13 cellular contexts compared by ENCODE assay signal in genomic region chr11:122095950-122096942, GRCh38. TPM values are rescaled to one million over a fixed set of nuclear protein-coding genes. Genes with fewer than 3 reads are reported as not detected.
DNase-seq lines count a peak whose midpoint lies in the region; ATAC-seq and TF ChIP-seq lines count a peak whose summit lies in the region.
"Had no signal": no experiment of that assay in that cellular context is flagged by ENCODE, and none has a peak within 500 bp of the region (broad histone marks: within the 10 kb centered on the region; RNA-seq: fewer than 3 reads in every experiment).

No MANE protein-coding gene starts in this region.

- peaks cover 100% of the 10 kb centered on the region for H3K79me2 ChIP-seq in SK-N-SH (ENCODE audit: insufficient read depth)

- H3K9me3 ChIP-seq in SK-N-SH: no peaks in the 10 kb centered on the region

- CTCF ChIA-PET in SK-N-SH (lab: Yijun Ruan, JAX): interaction anchor here (0.7 to 9.1 kb wide), 4 partner anchors 75 to 442 kb away, joined by 3 to 134 read pairs (median 4); no protein-coding TSS in a partner anchor

- no peak for TF ChIP-seq RAD21 in SK-N-SH (IDR thresholded peaks at IDR 0.05; ENCODE audit: low read length)

- POLR2A ChIA-PET in SK-N-SH (lab: Yijun Ruan, JAX): no interaction called here

- no peak for TF ChIP-seq CTCF in SK-N-SH (IDR thresholded peaks at IDR 0.05)

- no peaks in the 10 kb centered on the region for H3K27me3 ChIP-seq in SK-N-SH (ENCODE audit: insufficient read depth)

- H2AFZ ChIP-seq in SK-N-SH (ENCODE audit: low read depth): no peak overlapping the region

- peak overlapping the region; percentile 92 for H3K9ac ChIP-seq in SK-N-SH

- no peaks in the 10 kb centered on the region for H3K9me2 ChIP-seq in SK-N-SH

- H4K20me1 ChIP-seq in SK-N-SH (ENCODE audit: insufficient read depth): peaks cover 56% of the 10 kb centered on the region

- peak overlapping the region; percentile 89 for H3K4me2 ChIP-seq in SK-N-SH

- H3K27ac ChIP-seq in SK-N-SH (ENCODE audit: low read depth in 2 of 2, low read length in 1 of 2): peak overlapping the region; percentile 94 to 98

- ATAC-seq in HG03175 (IDR thresholded peaks at IDR 0.05; ENCODE audit: unreplicated experiment): no peak
- ATAC-seq: K562, left lobe of liver had no signal

- WGBS in SK-N-SH (ENCODE audit: low lambda C conversion rate): 14% methylated on average over 18 of the region's 18 CpGs

- H3F3A ChIP-seq in SK-N-SH (replicated peaks; ENCODE audit: insufficient read depth): peaks cover 95% of the 10 kb centered on the region

- peaks cover 3 to 37% of the 10 kb centered on the region in 2 experiments; a peak in 3 of 4 replicates for H3K4me1 ChIP-seq in SK-N-SH (ENCODE audit: control insufficient read depth in 1 of 2, insufficient read depth in 2 of 2, low read depth in 1 of 2, low read length in 1 of 2)

- H3K4me3 ChIP-seq in SK-N-SH (ENCODE audit: low read depth in 2 of 2, low read length in 1 of 2) (peak overlapping the region; percentile 77 to 80), skeletal muscle cell (ENCODE audit: low read depth, low read length) (peak overlapping the region; percentile 57)
- H3K4me3 ChIP-seq: K562 had no signal

- peaks cover 40 to 88% of the 10 kb centered on the region in 2 experiments for H3K36me3 ChIP-seq in SK-N-SH (replicated peaks in 1 of 2; ENCODE audit: control insufficient read depth in 1 of 2, insufficient read depth in 2 of 2, low read length in 1 of 2)

- peak; percentile 89 for DNase-seq in EL
- DNase-seq in SK-N-SH: no peak
- DNase-seq in fibroblast of peridontal ligament (ENCODE audit: extremely low read depth): peak; percentile 87
- DNase-seq in skeletal muscle cell (ENCODE audit: low read depth): no peak
- DNase-seq in stimulated activated CD4-positive, alpha-beta T cell treated with anti-CD3 and anti-CD28 coated beads, Interleukin-2, amount 100 ng/mL, for 48 hours: no peak
- DNase-seq in T-helper 1 cell: no peak
- DNase-seq in NCI-H446 (lab: John Stamatoyannopoulos, UW): no peak
- DNase-seq: CD4-positive, CD25-positive, alpha-beta regulatory T cell; effector CD4-positive, alpha-beta T cell; NK-92 treated with Interleukin-12 subunit alpha and Interleukin-12 subunit beta, amount 100 ng/mL, for 24 hours had no signal

- peak in 1 of 2 experiments; percentile 63; a peak in 1 of 4 replicates for TF ChIP-seq EP300 in SK-N-SH (IDR thresholded peaks at IDR 0.05; ENCODE audit: borderline replicate concordance in 1 of 2, low read depth in 1 of 2, low read length in 1 of 2)

TF ChIP-seq in SK-N-SH, 30 proteins besides CTCF, POLR2A, EP300 and RAD21:
- TF ChIP-seq ZBTB33 (IDR thresholded peaks at IDR 0.05; ENCODE audit: borderline replicate concordance, low read depth) (no peak), TEAD4 (IDR thresholded peaks at IDR 0.05; ENCODE audit: borderline replicate concordance, insufficient read depth) (peak; percentile 49; the same call in 1 of the 2 replicates), TCF12 (IDR thresholded peaks at IDR 0.05) (peak; percentile 86), PBX3 (IDR thresholded peaks at IDR 0.05) (peak; percentile 79), POLR2AphosphoS5 (IDR thresholded peaks at IDR 0.05; ENCODE audit: low read depth, low read length) (peak; percentile 46; the same call in 1 of the 2 replicates), MAX (IDR thresholded peaks at IDR 0.05; ENCODE audit: low read depth) (no peak; the same call in 1 of the 2 replicates), RCOR1 (IDR thresholded peaks at IDR 0.05; ENCODE audit: low read length) (no peak), JUND (IDR thresholded peaks at IDR 0.05) (peak; percentile 75), MEF2A (IDR thresholded peaks at IDR 0.05; ENCODE audit: borderline replicate concordance, low read depth) (peak; percentile 39; the same call in 1 of the 2 replicates), EZH2phosphoT487 (IDR thresholded peaks at IDR 0.05; ENCODE audit: borderline replicate concordance, low read depth) (no peak), FOSL2 (IDR thresholded peaks at IDR 0.05; ENCODE audit: borderline replicate concordance, low read depth) (peak; percentile 48; the same call in 1 of the 2 replicates), NRF1 (IDR thresholded peaks at IDR 0.05; ENCODE audit: low read depth, low read length) (no peak), MXI1 (IDR thresholded peaks at IDR 0.05; ENCODE audit: low read depth, low read length) (no peak), IRF3 (IDR thresholded peaks at IDR 0.05; ENCODE audit: low read depth, low read length) (no peak), REST (IDR thresholded peaks at IDR 0.05; ENCODE audit: low read depth, low read length) (no peak), YY1 (IDR thresholded peaks at IDR 0.05; ENCODE audit: low read depth) (0 out of 2 replicates have a peak, but pooled peaks have one; percentile 37)

RNA-seq across cellular contexts. Expression of gene BLID, which starts 19.8 kb away (rescaled TPM):
- polyA plus RNA-seq in SK-N-SH (2012; rRNA removed): 0.18 TPM in 1 of 2 replicates, not detected in the other
- polyA plus RNA-seq in SK-N-SH (2012; cell fraction: cytosol; rRNA removed): not detected in 2 replicates
- 0.27 and 1.1 TPM in 2 replicates for polyA plus RNA-seq in SK-N-SH (2012; cell fraction: nucleus; rRNA removed)
- polyA plus RNA-seq: CD4-positive, CD25-positive, alpha-beta regulatory T cell; K562 had no signal

Comparison
In these comparisons a context has a peak if more than half of its experiments do, and no peak if none do; other contexts are left out.
1. DNase-seq: peak in EL (single experiment) and fibroblast of peridontal ligament (single experiment); none in SK-N-SH (single experiment), skeletal muscle cell (single experiment), stimulated activated CD4-positive, alpha-beta T cell treated with anti-CD3 and anti-CD28 coated beads, Interleukin-2, amount 100 ng/mL, for 48 hours (0 of 2), T-helper 1 cell (0 of 5) and NCI-H446 (0 of 2).